Comparison of ENCODE assay signal across 9 cellular contexts in genomic region chr5:112957970-112958773, GRCh38. TPM values are rescaled to one million over a fixed set of nuclear protein-coding genes. Genes with fewer than 3 reads are reported as not detected.
A peak's percentile ranks its signal among the peaks of the same experiment; 100 is the strongest.
DNase-seq lines count a peak whose midpoint lies in the region; ATAC-seq, FAIRE-seq and TF ChIP-seq lines count a peak whose summit lies in the region.
"Had no signal": no experiment of that assay in that cellular context is flagged by ENCODE, and none has a peak within 500 bp of the region (broad histone marks: within the 10 kb centered on the region; RNA-seq: fewer than 3 reads in every experiment).

No MANE protein-coding gene starts in this region.

- no peaks in the 10 kb centered on the region for H3K9me3 Mint-ChIP-seq in activated CD4-positive, alpha-beta memory T cell treated with anti-CD3 and anti-CD28 coated beads for 36 hours
- peaks cover 2% of the 10 kb centered on the region for H3K9me3 Mint-ChIP-seq in activated CD4-positive, alpha-beta memory T cell treated with anti-CD3 and anti-CD28 coated beads, Interleukin-2, amount 10 ng/mL, durations not matched to agents 7 days and 5 days
- H3K9me3 Mint-ChIP-seq: activated naive CD8-positive, alpha-beta T cell treated with anti-CD3 and anti-CD28 coated beads, Interleukin-2, amount 10 ng/mL, durations not matched to agents 7 days and 5 days had no signal

- TF ChIP-seq RAD21 in HepG2 (CRISPR knock-in tag; IDR thresholded peaks at IDR 0.05) = no peak

- H3K79me2 ChIP-seq in HepG2 (ENCODE audit: insufficient read depth, low read length) = no peaks in the 10 kb centered on the region

- H3K4me3 ChIP-seq in astrocyte of the cerebellum (ENCODE audit: low read depth, low read length) (no peak overlapping the region), HepG2 (replicated peaks in 1 of 3; ENCODE audit: insufficient read depth in 1 of 3, low read depth in 2 of 3, low read length in 3 of 3) (no peak overlapping the region)

- H3K9ac ChIP-seq in HepG2 (ENCODE audit: insufficient read depth, low read depth, low read length) = no peak overlapping the region

- POLR2A ChIA-PET in activated CD4-positive, alpha-beta memory T cell treated with anti-CD3 and anti-CD28 coated beads for 36 hours (lab: Charles Lee) = no interaction called here
- POLR2A ChIA-PET in activated CD4-positive, alpha-beta memory T cell treated with anti-CD3 and anti-CD28 coated beads, Interleukin-2, amount 10 ng/mL, durations not matched to agents 7 days and 5 days (lab: Charles Lee) = interaction anchor here (0.9 kb wide), 1 partner anchor 1446 kb away, joined by 3 read pairs; no protein-coding TSS in a partner anchor
- POLR2A ChIA-PET in HepG2 (lab: Yijun Ruan, JAX) = interaction anchor here (1.6 to 3.8 kb wide), 4 partner anchors 9 to 37 kb away, joined by 3 to 14 read pairs (median 12); partner anchors contain the start of genes DCP2 and REEP5

- H3K36me3 Mint-ChIP-seq in activated CD4-positive, alpha-beta memory T cell treated with anti-CD3 and anti-CD28 coated beads for 36 hours = no peaks in the 10 kb centered on the region
- peaks cover 2% of the 10 kb centered on the region for H3K36me3 Mint-ChIP-seq in activated CD4-positive, alpha-beta memory T cell treated with anti-CD3 and anti-CD28 coated beads, Interleukin-2, amount 10 ng/mL, durations not matched to agents 7 days and 5 days (ENCODE audit: low read depth)
- H3K36me3 Mint-ChIP-seq: activated naive CD8-positive, alpha-beta T cell treated with anti-CD3 and anti-CD28 coated beads, Interleukin-2, amount 10 ng/mL, durations not matched to agents 7 days and 5 days had no signal

- H3K4me3 Mint-ChIP-seq in activated CD4-positive, alpha-beta memory T cell treated with anti-CD3 and anti-CD28 coated beads for 36 hours = no peak overlapping the region
- H3K4me3 Mint-ChIP-seq in activated CD4-positive, alpha-beta memory T cell treated with anti-CD3 and anti-CD28 coated beads, Interleukin-2, amount 10 ng/mL, durations not matched to agents 7 days and 5 days = no peak overlapping the region
- H3K4me3 Mint-ChIP-seq: activated naive CD8-positive, alpha-beta T cell treated with anti-CD3 and anti-CD28 coated beads, Interleukin-2, amount 10 ng/mL, durations not matched to agents 7 days and 5 days had no signal

- 0 out of 4 replicates have a peak, but pooled peaks of 1 of the 2 experiments have one; percentile 8 for TF ChIP-seq EP300 in HepG2 (IDR thresholded peaks at IDR 0.05; ENCODE audit: low read depth in 2 of 2, low read length in 2 of 2)
- no peak for TF ChIP-seq EP300 in HepG2 (CRISPR knock-in tag; IDR thresholded peaks at IDR 0.05; ENCODE audit: borderline replicate concordance)

- no peaks in the 10 kb centered on the region for H3K27me3 ChIP-seq in HepG2 (ENCODE audit: control insufficient read depth in 1 of 2, insufficient read depth in 2 of 2, low read length in 2 of 2)

- WGBS in HepG2 (ENCODE audit: low lambda C conversion rate) = 5% methylated on average over 4 of the region's 4 CpGs

- H3K4me2 ChIP-seq in HepG2 (ENCODE audit: low read depth, low read length) = peak overlapping the region; percentile 34; the same call in 1 of the 2 replicates

- no peaks in the 10 kb centered on the region for H4K20me1 ChIP-seq in HepG2 (ENCODE audit: insufficient read depth, low read length)

- peaks cover 5% of the 10 kb centered on the region for H3K27me3 Mint-ChIP-seq in activated CD4-positive, alpha-beta memory T cell treated with anti-CD3 and anti-CD28 coated beads for 36 hours
- H3K27me3 Mint-ChIP-seq in activated CD4-positive, alpha-beta memory T cell treated with anti-CD3 and anti-CD28 coated beads, Interleukin-2, amount 10 ng/mL, durations not matched to agents 7 days and 5 days = no peaks in the 10 kb centered on the region

- no peaks in the 10 kb centered on the region for H3K36me3 ChIP-seq in HepG2 (replicated peaks in 1 of 2; ENCODE audit: control insufficient read depth in 1 of 2, insufficient read depth in 2 of 2, low read length in 2 of 2)

- DNase-seq in activated CD4-positive, alpha-beta memory T cell treated with anti-CD3 and anti-CD28 coated beads for 36 hours = peak; percentile 61
- no peak for DNase-seq in activated CD4-positive, alpha-beta memory T cell treated with anti-CD3 and anti-CD28 coated beads, Interleukin-2, amount 10 ng/mL, durations not matched to agents 7 days and 5 days
- DNase-seq in H54 (ENCODE audit: insufficient read length, low spot score) (peak; percentile 87), M059J (ENCODE audit: low read depth) (peak; percentile 98), astrocyte of the cerebellum (ENCODE audit: low read depth) (peak; percentile 98), HepG2 (ENCODE audit: low spot score) (peak; percentile 65), activated gamma-delta T cell treated with Interleukin-2 at 50 U/mL for 16 hours (no peak), NCI-H510A treated with DMSO at 0.1 percent for 48 hours (lab: John Stamatoyannopoulos, UW) (no peak)
- DNase-seq: activated naive CD8-positive, alpha-beta T cell treated with anti-CD3 and anti-CD28 coated beads, Interleukin-2, amount 10 ng/mL, durations not matched to agents 7 days and 5 days had no signal

- in situ Hi-C loops in astrocyte of the cerebellum (cut with HindIII; ENCODE audit: low sequenced_read_pairs) = no loop called here
- in situ Hi-C loops in HepG2 (cut with HindIII; ENCODE audit: extremely low pct_ligation_motif_present, low pct_unique_long_range_greater_than_20kb) = no loop called here

- CTCF ChIA-PET in activated CD4-positive, alpha-beta memory T cell treated with anti-CD3 and anti-CD28 coated beads for 36 hours (lab: Charles Lee) = interaction anchor here (1.0 kb wide), 1 partner anchor 11 kb away, joined by 3 read pairs; no protein-coding TSS in a partner anchor
- CTCF ChIA-PET in activated CD4-positive, alpha-beta memory T cell treated with anti-CD3 and anti-CD28 coated beads, Interleukin-2, amount 10 ng/mL, durations not matched to agents 7 days and 5 days (lab: Charles Lee) = interaction anchor here (0.6 to 4.6 kb wide), 2 partner anchors 36 to 265 kb away, joined by 3 to 26 read pairs; partner anchors contain the start of gene REEP5
- CTCF ChIA-PET in HepG2 (lab: Yijun Ruan, JAX; ENCODE audit: low intra/inter-chr PET ratio, low total read pairs) = no interaction called here

- BruUV-seq in HepG2 (replicated peaks; lab: Mats Ljungman, UMichigan) = no TSS peak

- H3K9me3 ChIP-seq in HepG2 (ENCODE audit: low read length) = no peaks in the 10 kb centered on the region

- no peak overlapping the region for H3K27ac Mint-ChIP-seq in activated CD4-positive, alpha-beta memory T cell treated with anti-CD3 and anti-CD28 coated beads for 36 hours
- H3K27ac Mint-ChIP-seq in activated CD4-positive, alpha-beta memory T cell treated with anti-CD3 and anti-CD28 coated beads, Interleukin-2, amount 10 ng/mL, durations not matched to agents 7 days and 5 days = no peak overlapping the region
- H3K27ac Mint-ChIP-seq: activated naive CD8-positive, alpha-beta T cell treated with anti-CD3 and anti-CD28 coated beads, Interleukin-2, amount 10 ng/mL, durations not matched to agents 7 days and 5 days had no signal

- peaks cover 61% of the 10 kb centered on the region for H3K4me1 ChIP-seq in HepG2 (ENCODE audit: insufficient read depth, low read length)

- FAIRE-seq in H54 (lab: Jason Lieb, UNC) (peak; percentile 93), HepG2 (lab: Jason Lieb, UNC) (no peak)

- no peak overlapping the region for H3K27ac ChIP-seq in HepG2 (ENCODE audit: extremely low read length, insufficient read depth, low read length)

- no peak for TF ChIP-seq POLR2A in H54 (IDR thresholded peaks at IDR 0.05; ENCODE audit: low read depth, low read length)
- TF ChIP-seq POLR2A in HepG2 (IDR thresholded peaks at IDR 0.05; ENCODE audit: insufficient read depth in 1 of 2, low read depth in 2 of 2, low read length in 2 of 2) = no peak

- intact Hi-C loops in activated CD4-positive, alpha-beta memory T cell treated with anti-CD3 and anti-CD28 coated beads for 36 hours (cut with micrococcal nuclease) = loop anchor here (1.0 kb wide), 1 partner anchor 23 kb away; no protein-coding TSS in a partner anchor
- intact Hi-C loops in HepG2 (cut with micrococcal nuclease; ENCODE audit: unreplicated experiment) = no loop called here

- ATAC-seq in HepG2 = peak; percentile 73

- H3K4me1 Mint-ChIP-seq in activated CD4-positive, alpha-beta memory T cell treated with anti-CD3 and anti-CD28 coated beads for 36 hours (ENCODE audit: low read depth) = peaks cover 27% of the 10 kb centered on the region
- peaks cover 35% of the 10 kb centered on the region for H3K4me1 Mint-ChIP-seq in activated CD4-positive, alpha-beta memory T cell treated with anti-CD3 and anti-CD28 coated beads, Interleukin-2, amount 10 ng/mL, durations not matched to agents 7 days and 5 days

- no peak overlapping the region for H2AFZ ChIP-seq in HepG2 (ENCODE audit: low read length)

- TF ChIP-seq CTCF in astrocyte of the cerebellum (IDR thresholded peaks at IDR 0.05; ENCODE audit: low read depth, low read length, missing control alignments) (no peak), HepG2 (CRISPR knock-in tag; IDR thresholded peaks at IDR 0.05) (no peak)

RNA-seq across cellular contexts. Expression of gene DCP2, which starts 18.4 kb away (rescaled TPM):
- total RNA-seq in activated CD4-positive, alpha-beta memory T cell treated with anti-CD3 and anti-CD28 coated beads for 36 hours = 100 to 1,000 TPM; 102 TPM
- 100 to 1,000 TPM; 135 to 138 TPM for total RNA-seq in activated CD4-positive, alpha-beta memory T cell treated with anti-CD3 and anti-CD28 coated beads, Interleukin-2, amount 10 ng/mL, durations not matched to agents 7 days and 5 days
- 16.8 and 27.8 TPM in 2 replicates for total RNA-seq in M059J (2014; rRNA removed; shearing (Covaris generic))
- 63.4 and 113 TPM in 2 replicates for total RNA-seq in HepG2 (2016; rRNA removed; fragmentation: Illumina TruSeq; extraction: Trizol)
- 96.6 and 97.4 TPM in 2 replicates for total RNA-seq in HepG2 (2016; cell fraction: cytosol; rRNA removed; fragmentation: Illumina TruSeq; extraction: Trizol; ENCODE audit: low read depth)
- 57.4 and 102 TPM in 2 replicates for total RNA-seq in HepG2 (2016; cell fraction: insoluble cytoplasmic fraction; rRNA removed; fragmentation: Illumina TruSeq; extraction: Trizol)
- 46.7 and 55.6 TPM in 2 replicates for total RNA-seq in HepG2 (2016; cell fraction: membrane; rRNA removed; fragmentation: Illumina TruSeq; extraction: Trizol)
- 59.7 and 65.2 TPM in 2 replicates for total RNA-seq in HepG2 (2016; cell fraction: nucleus; rRNA removed; fragmentation: Illumina TruSeq; extraction: Trizol)
- 11.3 and 16.2 TPM in 2 replicates for polyA plus RNA-seq in HepG2 (2011; rRNA removed)
- 13.0 and 14.0 TPM in 2 replicates for polyA plus RNA-seq in HepG2 (2011; cell fraction: cytosol; rRNA removed)
- 13.5 and 15.6 TPM in 2 replicates for polyA plus RNA-seq in HepG2 (2011; cell fraction: nucleus; rRNA removed)
- 15.9 and 20.6 TPM in 2 replicates for polyA plus RNA-seq in HepG2 (2012)
- polyA plus RNA-seq in HepG2 (2016; cell fraction: cytosol; fragmentation: Illumina TruSeq; extraction: Trizol; ENCODE audit: low read depth) = 16.9 and 24.8 TPM in 2 replicates
- 28.8 and 30.9 TPM in 2 replicates for polyA plus RNA-seq in HepG2 (2016; cell fraction: insoluble cytoplasmic fraction; fragmentation: Illumina TruSeq; extraction: Trizol; ENCODE audit: low read depth)
- 20.7 and 23.8 TPM in 2 replicates for polyA plus RNA-seq in HepG2 (2016; cell fraction: membrane; fragmentation: Illumina TruSeq; extraction: Trizol; ENCODE audit: low read depth)
- 25.5 and 28.7 TPM in 2 replicates for polyA plus RNA-seq in HepG2 (2016; cell fraction: nucleus; fragmentation: Illumina TruSeq; extraction: Trizol; ENCODE audit: insufficient read depth, low read depth)
- polyA minus RNA-seq in HepG2 (2011; rRNA and poly(A)+ RNA removed; ENCODE audit: low replicate concordance) = 20.3 and 55.5 TPM in 2 replicates
- 15.7 and 21.4 TPM in 2 replicates for polyA minus RNA-seq in HepG2 (2011; cell fraction: cytosol; rRNA and poly(A)+ RNA removed)
- 69.1 and 82.4 TPM in 2 replicates for polyA minus RNA-seq in HepG2 (2011; cell fraction: nucleus; rRNA and poly(A)+ RNA removed)

RNA-seq across cellular contexts. Expression of gene REEP5, which starts 36.1 kb away (rescaled TPM):
- total RNA-seq in activated CD4-positive, alpha-beta memory T cell treated with anti-CD3 and anti-CD28 coated beads for 36 hours = 10 to 100 TPM; 64.6 to 67.4 TPM
- total RNA-seq in activated CD4-positive, alpha-beta memory T cell treated with anti-CD3 and anti-CD28 coated beads, Interleukin-2, amount 10 ng/mL, durations not matched to agents 7 days and 5 days = 10 to 100 TPM; 95.0 to 96.3 TPM
- 37.3 and 38.5 TPM in 2 replicates for total RNA-seq in M059J (2014; rRNA removed; shearing (Covaris generic))
- total RNA-seq in HepG2 (2016; rRNA removed; fragmentation: Illumina TruSeq; extraction: Trizol) = 26.3 and 49.4 TPM in 2 replicates
- total RNA-seq in HepG2 (2016; cell fraction: cytosol; rRNA removed; fragmentation: Illumina TruSeq; extraction: Trizol; ENCODE audit: low read depth) = 13.4 and 19.2 TPM in 2 replicates
- total RNA-seq in HepG2 (2016; cell fraction: insoluble cytoplasmic fraction; rRNA removed; fragmentation: Illumina TruSeq; extraction: Trizol) = 28.3 and 50.6 TPM in 2 replicates
- total RNA-seq in HepG2 (2016; cell fraction: membrane; rRNA removed; fragmentation: Illumina TruSeq; extraction: Trizol) = 14.5 and 17.4 TPM in 2 replicates
- total RNA-seq in HepG2 (2016; cell fraction: nucleus; rRNA removed; fragmentation: Illumina TruSeq; extraction: Trizol) = 39.0 and 46.8 TPM in 2 replicates
- polyA plus RNA-seq in HepG2 (2011; rRNA removed) = 217 and 239 TPM in 2 replicates
- polyA plus RNA-seq in HepG2 (2011; cell fraction: cytosol; rRNA removed) = 109 and 117 TPM in 2 replicates
- polyA plus RNA-seq in HepG2 (2011; cell fraction: nucleus; rRNA removed) = 33.6 and 41.1 TPM in 2 replicates
- 46.8 and 51.5 TPM in 2 replicates for polyA plus RNA-seq in HepG2 (2012)
- polyA plus RNA-seq in HepG2 (2016; cell fraction: cytosol; fragmentation: Illumina TruSeq; extraction: Trizol; ENCODE audit: low read depth) = 28.6 and 31.5 TPM in 2 replicates
- 50.0 and 51.6 TPM in 2 replicates for polyA plus RNA-seq in HepG2 (2016; cell fraction: insoluble cytoplasmic fraction; fragmentation: Illumina TruSeq; extraction: Trizol; ENCODE audit: low read depth)
- polyA plus RNA-seq in HepG2 (2016; cell fraction: membrane; fragmentation: Illumina TruSeq; extraction: Trizol; ENCODE audit: low read depth) = 18.4 and 23.4 TPM in 2 replicates
- 95.9 and 120 TPM in 2 replicates for polyA plus RNA-seq in HepG2 (2016; cell fraction: nucleus; fragmentation: Illumina TruSeq; extraction: Trizol; ENCODE audit: insufficient read depth, low read depth)
- 214 and 312 TPM in 2 replicates for polyA minus RNA-seq in HepG2 (2011; rRNA and poly(A)+ RNA removed; ENCODE audit: low replicate concordance)
- polyA minus RNA-seq in HepG2 (2011; cell fraction: cytosol; rRNA and poly(A)+ RNA removed) = 57.0 and 58.9 TPM in 2 replicates
- polyA minus RNA-seq in HepG2 (2011; cell fraction: nucleus; rRNA and poly(A)+ RNA removed) = 27.4 and 38.7 TPM in 2 replicates

Comparison
In these comparisons a context has a peak if more than half of its experiments do, and no peak if none do; other contexts are left out.
1. DNase-seq: peak in activated CD4-positive, alpha-beta memory T cell treated with anti-CD3 and anti-CD28 coated beads for 36 hours (single experiment), H54 (single experiment), M059J (single experiment), astrocyte of the cerebellum (single experiment) and HepG2 (single experiment); none in activated CD4-positive, alpha-beta memory T cell treated with anti-CD3 and anti-CD28 coated beads, Interleukin-2, amount 10 ng/mL, durations not matched to agents 7 days and 5 days (single experiment), activated gamma-delta T cell treated with Interleukin-2 at 50 U/mL for 16 hours (single experiment) and NCI-H510A treated with DMSO at 0.1 percent for 48 hours (single experiment).